Comparison of ENCODE assay signal across 2 cellular contexts in the genomic region with DNA sequence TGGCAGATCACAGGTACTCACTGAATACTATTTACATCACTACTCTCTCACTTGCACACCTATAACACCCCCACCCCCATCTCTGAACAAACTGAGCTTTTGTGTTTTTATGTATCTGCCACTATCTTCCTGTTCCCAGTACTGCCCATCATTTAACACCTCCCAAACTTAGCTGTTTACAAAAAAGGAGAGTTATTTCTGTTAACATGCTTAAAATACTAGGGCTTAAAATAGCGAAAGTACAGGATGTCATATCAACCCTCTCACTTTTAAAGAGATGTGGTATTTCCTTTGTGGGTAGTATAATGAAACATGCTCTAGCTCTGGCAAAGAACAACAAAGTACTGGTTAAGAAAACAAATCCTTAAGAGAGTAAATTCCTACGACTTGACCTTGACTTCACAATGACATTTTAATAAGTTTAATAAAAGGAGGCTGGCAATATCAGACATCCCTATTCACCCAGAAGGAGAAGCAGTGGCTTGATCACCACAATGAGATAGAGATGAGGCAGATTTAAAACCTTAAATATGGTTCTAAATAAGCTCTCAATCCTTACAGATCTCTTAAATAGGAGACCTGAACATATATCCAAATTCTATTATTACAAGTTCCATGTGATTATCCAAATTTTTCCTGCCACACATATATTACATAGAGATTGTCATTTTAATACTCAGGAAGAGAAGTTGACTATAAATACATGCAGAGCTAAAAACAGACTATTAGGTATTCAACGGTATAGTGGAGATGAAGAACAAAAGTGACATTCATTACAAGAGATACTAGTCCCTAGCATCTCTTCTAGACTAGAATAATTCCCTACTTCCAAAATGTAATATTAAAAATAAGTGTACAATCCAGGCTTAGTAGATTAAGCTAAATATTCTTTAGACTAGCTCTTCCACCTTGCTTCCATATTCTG.
TF ChIP-seq lines count a peak whose summit lies in the region.

No MANE protein-coding gene starts in this region.

TF ChIP-seq in GM12878, 131 proteins besides CTCF, POLR2A, EP300 and RAD21 (continues in another document):
- peak; percentile 95 for TF ChIP-seq TBL1XR1 (IDR thresholded peaks at IDR 0.05; ENCODE audit: low read depth, low read length)
- TF ChIP-seq NFYA (IDR thresholded peaks at IDR 0.05; ENCODE audit: borderline replicate concordance, low read depth, low read length), result no peak
- peak; percentile 90 for TF ChIP-seq RUNX3 (IDR thresholded peaks at IDR 0.05; ENCODE audit: low read length)
- peak; percentile 57; the same call in 1 of the 2 replicates for TF ChIP-seq CREM (IDR thresholded peaks at IDR 0.05; ENCODE audit: low read depth)
- no peak for TF ChIP-seq CHD2 (IDR thresholded peaks at IDR 0.05; ENCODE audit: borderline replicate concordance, low read depth, low read length)
- peak; percentile 88 for TF ChIP-seq NFIC (IDR thresholded peaks at IDR 0.05; ENCODE audit: low read depth, low read length)
- 0 out of 4 replicates have a peak, but pooled peaks of 1 of the 2 experiments have one; percentile 35 for TF ChIP-seq CEBPB (IDR thresholded peaks at IDR 0.05; ENCODE audit: borderline replicate concordance in 1 of 2, low read depth in 2 of 2, low read length in 2 of 2)
- TF ChIP-seq MTA3 (IDR thresholded peaks at IDR 0.05; ENCODE audit: borderline replicate concordance, low read length), result peak; percentile 80; the same call in 1 of the 2 replicates
- 0 out of 2 replicates have a peak, but pooled peaks have one; percentile 27 for TF ChIP-seq ZNF217 (IDR thresholded peaks at IDR 0.05)
- TF ChIP-seq MEF2A (IDR thresholded peaks at IDR 0.05; ENCODE audit: insufficient read depth, low read depth, low read length), result peak; percentile 98
- TF ChIP-seq JUNB (IDR thresholded peaks at IDR 0.05), result peak; percentile 31; the same call in 1 of the 2 replicates
- TF ChIP-seq FOXM1 (IDR thresholded peaks at IDR 0.05; ENCODE audit: low read depth, low read length), result peak; percentile 79; the same call in 1 of the 2 replicates
- TF ChIP-seq ATF2 (IDR thresholded peaks at IDR 0.05; ENCODE audit: low read length), result peak; percentile 82
- TF ChIP-seq PML (IDR thresholded peaks at IDR 0.05; ENCODE audit: low read length), result peak; percentile 66; the same call in 1 of the 2 replicates
- TF ChIP-seq CBX5 (IDR thresholded peaks at IDR 0.05; ENCODE audit: low read depth), result no peak
- no peak for TF ChIP-seq USF1 (IDR thresholded peaks at IDR 0.05; ENCODE audit: borderline replicate concordance, extremely low read length, insufficient read depth, low read depth, low read length)
- 0 out of 2 replicates have a peak, but pooled peaks have one; percentile 46 for TF ChIP-seq CREB1 (IDR thresholded peaks at IDR 0.05; ENCODE audit: low read depth)
- TF ChIP-seq IKZF2 (IDR thresholded peaks at IDR 0.05), result peak; percentile 53 to 54; a peak in 3 of 4 replicates
- TF ChIP-seq IKZF1 (conservative IDR thresholded peaks at IDR 0.05), result 0 out of 2 replicates have a peak, but pooled peaks have one; percentile 16
- TF ChIP-seq NBN (IDR thresholded peaks at IDR 0.05), result peak; percentile 60
- peak; percentile 41; the same call in 1 of the 2 replicates for TF ChIP-seq ZBED1 (IDR thresholded peaks at IDR 0.05; ENCODE audit: borderline replicate concordance)
- no peak for TF ChIP-seq POLR2AphosphoS2 (IDR thresholded peaks at IDR 0.05; ENCODE audit: low read depth, low read length)
- peak; percentile 21 for TF ChIP-seq SKIL (IDR thresholded peaks at IDR 0.05; ENCODE audit: low read depth, poor library complexity, severe bottlenecking)
- no peak for TF ChIP-seq BCL3 (IDR thresholded peaks at IDR 0.05; ENCODE audit: borderline replicate concordance, insufficient read depth, low read depth, low read length, poor library complexity, severe bottlenecking)
- peak; percentile 85 for TF ChIP-seq MEF2B (IDR thresholded peaks at IDR 0.05; ENCODE audit: partially characterized antibody, poor library complexity, severe bottlenecking)

TF ChIP-seq in HEK293T, 16 proteins besides CTCF, POLR2A, EP300 and RAD21:
- no peak for TF ChIP-seq NFRKB (IDR thresholded peaks at IDR 0.05)
- TF ChIP-seq TARDBP (IDR thresholded peaks at IDR 0.05), result no peak
- no peak for TF ChIP-seq PKNOX1 (IDR thresholded peaks at IDR 0.05)
- TF ChIP-seq ZNF384 (IDR thresholded peaks at IDR 0.05), result no peak
- no peak for TF ChIP-seq ARNT (IDR thresholded peaks at IDR 0.05)
- no peak for TF ChIP-seq CTBP1 (IDR thresholded peaks at IDR 0.05; ENCODE audit: borderline replicate concordance)
